Comparison of ENCODE assay signal across 1 cellular context in genomic region chr14:102084931-102085330, GRCh38.
TF ChIP-seq lines count a peak whose summit lies in the region.

No MANE protein-coding gene starts in this region.

TF ChIP-seq in K562, 482 proteins besides CTCF, POLR2A, EP300 and RAD21 (continued from another document):
- TF ChIP-seq RB1 (IDR thresholded peaks at IDR 0.05; ENCODE audit: low read depth) (no peak), ZC3H4 (CRISPR knock-in tag; IDR thresholded peaks at IDR 0.05; ENCODE audit: borderline replicate concordance) (no peak), HMG20B (CRISPR knock-in tag; IDR thresholded peaks at IDR 0.05) (no peak), RBFOX2 (IDR thresholded peaks at IDR 0.05; ENCODE audit: low read depth, low read length) (peak; percentile 53), POLR2G (IDR thresholded peaks at IDR 0.05; ENCODE audit: low read depth, low read length) (0 out of 2 replicates have a peak, but pooled peaks have one; percentile 23), FOXK2 (conservative IDR thresholded peaks at IDR 0.05 in 1 of 2, IDR thresholded peaks at IDR 0.05 in 1 of 2; ENCODE audit: low read depth in 2 of 2) (no peak), FOXA3 (CRISPR knock-in tag; conservative IDR thresholded peaks at IDR 0.05 in 1 of 2, IDR thresholded peaks at IDR 0.05 in 1 of 2) (no peak), ZHX1 (conservative IDR thresholded peaks at IDR 0.05; ENCODE audit: low read length) (no peak)
